In genomic region chr15:57505056-57505713, GRCh38 we compare ENCODE assay signal across 12 cellular contexts.
DNase-seq lines count a peak whose midpoint lies in the region; ATAC-seq lines count a peak whose summit lies in the region.
"Had no signal": no experiment of that assay in that cellular context is flagged by ENCODE, and none has a peak within 500 bp of the region (broad histone marks: within the 10 kb centered on the region; RNA-seq: fewer than 3 reads in every experiment).

No MANE protein-coding gene starts in this region.

- no peaks in the 10 kb centered on the region for H3K9me3 ChIP-seq in muscle layer of duodenum (ENCODE audit: control insufficient read depth in 1 of 2, low read length in 2 of 2)

- H3K27ac ChIP-seq in epithelial cell of prostate (peak overlapping the region; percentile 94), muscle layer of duodenum (ENCODE audit: low read length) (peak overlapping the region; percentile 6)

- H3K36me3 ChIP-seq in muscle layer of duodenum (ENCODE audit: control insufficient read depth in 1 of 2, insufficient read depth in 2 of 2, low read length in 2 of 2) = no peaks in the 10 kb centered on the region

- H3K4me3 ChIP-seq in muscle layer of duodenum (ENCODE audit: low read depth in 1 of 2, low read length in 2 of 2) = no peak overlapping the region

- ATAC-seq in GM18517 (IDR thresholded peaks at IDR 0.05; ENCODE audit: unreplicated experiment) = no peak

- DNase-seq in A172 (ENCODE audit: low spot score) = peak; percentile 63
- peak; percentile 41 for DNase-seq in NCI-H226
- DNase-seq in epithelial cell of prostate (ENCODE audit: low read depth, low spot score) = no peak
- no peak for DNase-seq in NCI-H748 treated with DMSO at 0.1 percent for 48 hours (lab: John Stamatoyannopoulos, UW)
- no peak for DNase-seq in NCI-H128 (lab: John Stamatoyannopoulos, UW; ENCODE audit: unreplicated experiment)
- no peak for DNase-seq in T-helper 9 cell
- DNase-seq: activated CD4-positive, alpha-beta T cell treated with anti-CD3 and anti-CD28 coated beads, Interleukin-2, amount 50 U/mL, for 48 hours; activated naive CD4-positive, alpha-beta T cell treated with anti-CD3 and anti-CD28 coated beads for 36 hours; effector CD4-positive, alpha-beta T cell; H9 had no signal

- no peaks in the 10 kb centered on the region for H3K27me3 ChIP-seq in muscle layer of duodenum (ENCODE audit: low read depth, low read length)

- H3K4me1 ChIP-seq in muscle layer of duodenum (ENCODE audit: control insufficient read depth in 1 of 2, insufficient read depth in 2 of 2, low read length in 2 of 2) = no peaks in the 10 kb centered on the region

Comparison
In these comparisons a context has a peak if more than half of its experiments do, and no peak if none do; other contexts are left out.
1. DNase-seq: peak in A172 (single experiment) and NCI-H226 (single experiment); none in epithelial cell of prostate (single experiment), NCI-H748 treated with DMSO at 0.1 percent for 48 hours (single experiment), NCI-H128 (single experiment) and T-helper 9 cell (single experiment).